In the genomic region with DNA sequence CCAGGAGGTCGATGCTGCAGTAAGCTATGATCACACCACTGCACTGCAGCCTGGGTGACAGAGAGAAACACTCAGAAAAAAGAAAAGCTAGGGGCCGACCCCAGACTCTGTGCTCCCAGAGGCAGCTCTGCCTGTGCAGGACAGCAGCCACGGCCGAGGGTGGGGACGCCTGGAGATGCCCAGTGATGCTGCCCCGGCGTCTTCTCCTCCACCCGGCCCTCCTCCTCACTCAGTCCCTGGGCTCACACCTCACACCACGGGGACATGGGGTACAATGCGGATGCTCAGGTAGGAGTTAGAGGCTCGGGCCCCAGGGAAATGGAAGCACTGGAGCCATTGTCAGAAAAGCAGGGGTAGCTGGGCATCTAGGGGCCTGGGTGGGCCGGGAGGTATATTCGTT, we compare ENCODE assay signal across 27 cellular contexts. TPM values are rescaled to one million over a fixed set of nuclear protein-coding genes. Genes with fewer than 3 reads are reported as not detected.
"Had no signal": no experiment of that assay in that cellular context is flagged by ENCODE, and none has a peak within 500 bp of the region (broad histone marks: within the 10 kb centered on the region; RNA-seq: fewer than 3 reads in every experiment).

No MANE protein-coding gene starts in this region.

- H3K4me2 ChIP-seq: hepatocyte had no signal

- H3K27me3 ChIP-seq: colonic mucosa, foreskin keratinocyte, heart left ventricle, hepatocyte, neutrophil, tibial nerve, upper lobe of left lung, uterus had no signal

- H3K27ac ChIP-seq: colonic mucosa, esophagus muscularis mucosa, foreskin keratinocyte, gastroesophageal sphincter, heart left ventricle, hepatocyte, lower lobe of right lung, neutrophil, parathyroid adenoma, psoas muscle, sigmoid colon, thoracic aorta, tibial nerve, upper lobe of left lung, uterus had no signal

- H3K4me1 ChIP-seq: colonic mucosa, esophagus muscularis mucosa, foreskin keratinocyte, gastroesophageal sphincter, heart left ventricle, lower lobe of right lung, parathyroid adenoma, psoas muscle, sigmoid colon, tibial nerve, upper lobe of left lung, uterus had no signal

- DNase-seq: colonic mucosa; effector CD8-positive, alpha-beta T cell; foreskin keratinocyte; heart left ventricle; kidney glomerular epithelial cell; left colon; left ventricle myocardium superior; lower lobe of right lung; natural killer cell; psoas muscle; right cardiac atrium; sigmoid colon; stimulated activated CD4-positive, alpha-beta T cell treated with anti-CD3 and anti-CD28 coated beads, Interleukin-2, amount 100 ng/mL, for 24 hours; stimulated activated CD4-positive, alpha-beta T cell treated with anti-CD3 and anti-CD28 coated beads, Interleukin-4, amount 100 ng/mL, for 24 hours; stimulated activated naive CD4-positive, alpha-beta T cell treated with Interleukin-2 at 50 U/mL for 16 hours; uterus had no signal

- H3K9me3 ChIP-seq: colonic mucosa, lower lobe of right lung, neutrophil, psoas muscle, sigmoid colon, thoracic aorta, upper lobe of left lung, uterus had no signal

- H3K9ac ChIP-seq: parathyroid adenoma had no signal

- H2AFZ ChIP-seq: hepatocyte, parathyroid adenoma had no signal

- H3K79me2 ChIP-seq: hepatocyte, parathyroid adenoma had no signal

- H3K4me3 ChIP-seq: colonic mucosa, esophagus muscularis mucosa, gastroesophageal sphincter, heart left ventricle, hepatocyte, lower lobe of right lung, psoas muscle, sigmoid colon, thoracic aorta, tibial nerve, upper lobe of left lung, uterus had no signal

- H3K36me3 ChIP-seq: colonic mucosa, esophagus muscularis mucosa, gastroesophageal sphincter, heart left ventricle, lower lobe of right lung, neutrophil, sigmoid colon, thoracic aorta, tibial nerve, upper lobe of left lung, uterus had no signal

- ATAC-seq: foreskin keratinocyte; gastroesophageal sphincter; heart left ventricle; left colon; left ventricle myocardium superior; lower lobe of right lung; natural killer cell; psoas muscle; right cardiac atrium; stimulated activated effector memory CD8-positive, alpha-beta T cell treated with anti-CD3 and anti-CD28 coated beads, Interleukin-12 subunit alpha, Interleukin-12 subunit beta, amount 100 ng/mL, for 72 hours had no signal

- FAIRE-seq: endothelial cell of umbilical vein, islet of Langerhans had no signal

RNA-seq across cellular contexts. Expression of a gene that starts 46.3 kb away (rescaled TPM):
- total RNA-seq: foreskin keratinocyte had no signal
